In the genomic region with DNA sequence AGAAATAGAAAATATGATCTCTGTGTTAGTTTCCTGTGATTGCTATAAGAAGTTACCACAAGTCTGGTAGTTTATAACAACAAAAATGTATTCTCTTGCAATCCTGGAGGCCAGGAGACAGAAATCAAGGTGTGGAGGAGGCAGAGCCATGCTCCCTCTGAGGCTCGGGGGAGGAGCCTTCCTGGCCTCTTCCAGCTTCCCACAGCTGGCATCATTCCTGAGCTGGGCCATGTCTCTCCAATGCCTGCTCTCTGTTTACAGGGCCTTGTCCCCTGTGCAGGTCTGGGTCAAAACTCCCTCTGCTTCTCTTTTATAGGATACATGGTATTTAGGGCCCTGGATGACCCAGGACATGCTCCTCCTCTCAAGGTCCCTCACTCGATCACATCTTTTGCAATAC, we compare ENCODE assay signal across 1 cellular context.
TF ChIP-seq lines count a peak whose summit lies in the region.

No MANE protein-coding gene starts in this region.

TF ChIP-seq in HepG2, 621 proteins besides CTCF, POLR2A, EP300 and RAD21 (continued from another document):
- TF ChIP-seq SIX1 (CRISPR knock-in tag; IDR thresholded peaks at IDR 0.05; ENCODE audit: borderline replicate concordance) (no peak), ZNF562 (CRISPR knock-in tag; IDR thresholded peaks at IDR 0.05; ENCODE audit: borderline replicate concordance) (no peak), ZNF382 (CRISPR knock-in tag; IDR thresholded peaks at IDR 0.05; ENCODE audit: borderline replicate concordance) (no peak), ZNF780A (CRISPR knock-in tag; IDR thresholded peaks at IDR 0.05) (no peak), PITX1 (CRISPR knock-in tag; IDR thresholded peaks at IDR 0.05) (no peak), ZNF883 (CRISPR knock-in tag; IDR thresholded peaks at IDR 0.05; ENCODE audit: not compliant biosample characterization) (no peak), ZNF441 (CRISPR knock-in tag; IDR thresholded peaks at IDR 0.05; ENCODE audit: borderline replicate concordance) (no peak), ZNF768 (CRISPR knock-in tag; IDR thresholded peaks at IDR 0.05) (no peak), ZNF619 (CRISPR knock-in tag; IDR thresholded peaks at IDR 0.05) (no peak), RFX3 (CRISPR knock-in tag; IDR thresholded peaks at IDR 0.05) (no peak), SP140L (CRISPR knock-in tag; IDR thresholded peaks at IDR 0.05; ENCODE audit: borderline replicate concordance) (no peak), MTA3 (CRISPR knock-in tag; IDR thresholded peaks at IDR 0.05) (no peak)
- TF ChIP-seq, protein P1, sequence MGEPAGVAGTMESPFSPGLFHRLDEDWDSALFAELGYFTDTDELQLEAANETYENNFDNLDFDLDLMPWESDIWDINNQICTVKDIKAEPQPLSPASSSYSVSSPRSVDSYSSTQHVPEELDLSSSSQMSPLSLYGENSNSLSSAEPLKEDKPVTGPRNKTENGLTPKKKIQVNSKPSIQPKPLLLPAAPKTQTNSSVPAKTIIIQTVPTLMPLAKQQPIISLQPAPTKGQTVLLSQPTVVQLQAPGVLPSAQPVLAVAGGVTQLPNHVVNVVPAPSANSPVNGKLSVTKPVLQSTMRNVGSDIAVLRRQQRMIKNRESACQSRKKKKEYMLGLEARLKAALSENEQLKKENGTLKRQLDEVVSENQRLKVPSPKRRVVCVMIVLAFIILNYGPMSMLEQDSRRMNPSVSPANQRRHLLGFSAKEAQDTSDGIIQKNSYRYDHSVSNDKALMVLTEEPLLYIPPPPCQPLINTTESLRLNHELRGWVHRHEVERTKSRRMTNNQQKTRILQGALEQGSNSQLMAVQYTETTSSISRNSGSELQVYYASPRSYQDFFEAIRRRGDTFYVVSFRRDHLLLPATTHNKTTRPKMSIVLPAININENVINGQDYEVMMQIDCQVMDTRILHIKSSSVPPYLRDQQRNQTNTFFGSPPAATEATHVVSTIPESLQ (CRISPR knock-in tag; conservative IDR thresholded peaks at IDR 0.05) = no peak
- TF ChIP-seq, protein P2, sequence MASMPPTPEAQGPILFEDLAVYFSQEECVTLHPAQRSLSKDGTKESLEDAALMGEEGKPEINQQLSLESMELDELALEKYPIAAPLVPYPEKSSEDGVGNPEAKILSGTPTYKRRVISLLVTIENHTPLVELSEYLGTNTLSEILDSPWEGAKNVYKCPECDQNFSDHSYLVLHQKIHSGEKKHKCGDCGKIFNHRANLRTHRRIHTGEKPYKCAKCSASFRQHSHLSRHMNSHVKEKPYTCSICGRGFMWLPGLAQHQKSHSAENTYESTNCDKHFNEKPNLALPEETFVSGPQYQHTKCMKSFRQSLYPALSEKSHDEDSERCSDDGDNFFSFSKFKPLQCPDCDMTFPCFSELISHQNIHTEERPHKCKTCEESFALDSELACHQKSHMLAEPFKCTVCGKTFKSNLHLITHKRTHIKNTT (CRISPR knock-in tag; IDR thresholded peaks at IDR 0.05) = no peak
